In genomic region chr12:1825382-1826102, GRCh38 we compare ENCODE assay signal across 28 cellular contexts. TPM values are rescaled to one million over a fixed set of nuclear protein-coding genes. Genes with fewer than 3 reads are reported as not detected.
"Had no signal": no experiment of that assay in that cellular context is flagged by ENCODE, and none has a peak within 500 bp of the region (broad histone marks: within the 10 kb centered on the region; RNA-seq: fewer than 3 reads in every experiment).

No MANE protein-coding gene starts in this region.

- H3K4me3 ChIP-seq: colonic mucosa, esophagus muscularis mucosa, gastroesophageal sphincter, heart right ventricle, left lung, transverse colon, upper lobe of right lung, vagina had no signal

- FAIRE-seq: endothelial cell of umbilical vein, islet of Langerhans had no signal

- H3K36me3 ChIP-seq: colonic mucosa, esophagus muscularis mucosa, gastroesophageal sphincter, heart right ventricle, left lung, transverse colon, upper lobe of right lung, vagina had no signal

- DNase-seq: colonic mucosa; effector CD8-positive, alpha-beta T cell; foreskin keratinocyte; heart right ventricle; hippocampal formation; left cardiac atrium; mesendoderm; midbrain; naive thymus-derived CD8-positive, alpha-beta T cell; stimulated activated CD4-positive, alpha-beta T cell treated with anti-CD3 and anti-CD28 coated beads, Interleukin-4, amount 100 ng/mL, for 4 hours; stimulated activated naive B cell treated with anti-CD40 and anti-IgM and Interleukin-4, amounts not matched to agents 10 μg/mL and 1 μg/mL and 100 μg/mL, for 72 hours; transverse colon; upper lobe of right lung had no signal

- ATAC-seq: foreskin keratinocyte; gastroesophageal sphincter; heart right ventricle; left cardiac atrium; left lung; naive thymus-derived CD8-positive, alpha-beta T cell; sciatic nerve; stimulated activated naive B cell treated with anti-CD40 and anti-IgM and Interleukin-4, amounts not matched to agents 10 μg/mL and 1 μg/mL and 100 μg/mL, for 72 hours; upper lobe of right lung had no signal

- H3K9me3 ChIP-seq: colonic mucosa, esophagus muscularis mucosa, gastroesophageal sphincter, heart right ventricle, left lung, transverse colon, upper lobe of right lung, vagina had no signal

- H3K9ac ChIP-seq: parathyroid adenoma had no signal

- H3K27ac ChIP-seq: colonic mucosa, esophagus muscularis mucosa, foreskin keratinocyte, gastroesophageal sphincter, heart right ventricle, left lung, parathyroid adenoma, transverse colon, upper lobe of right lung, vagina had no signal

- H3K4me1 ChIP-seq: colonic mucosa, foreskin keratinocyte, heart right ventricle, left lung, transverse colon, upper lobe of right lung, vagina had no signal

- H3K27me3 ChIP-seq: vagina had no signal

RNA-seq across cellular contexts. Expression of gene LRTM2, which starts 5.2 kb away (rescaled TPM):
- total RNA-seq: chondrocyte, colonic mucosa, endothelial cell of umbilical vein, epithelial cell of proximal tubule, fibroblast of lung, foreskin keratinocyte, gastroesophageal sphincter, heart right ventricle, kidney epithelial cell, left cardiac atrium, left lung, lower leg skin, lung microvascular endothelial cell, osteoblast, sciatic nerve, transverse colon, upper lobe of right lung, vagina had no signal
- polyA plus RNA-seq: endothelial cell of umbilical vein; fibroblast of lung; foreskin keratinocyte; heart right ventricle; naive thymus-derived CD8-positive, alpha-beta T cell had no signal
